In genomic region chr11:44993971-44994705, GRCh38 we compare ENCODE assay signal across 27 cellular contexts. TPM values are rescaled to one million over a fixed set of nuclear protein-coding genes. Genes with fewer than 3 reads are reported as not detected.
DNase-seq lines count a peak whose midpoint lies in the region; ATAC-seq and TF ChIP-seq lines count a peak whose summit lies in the region.
"Had no signal": no experiment of that assay in that cellular context is flagged by ENCODE, and none has a peak within 500 bp of the region (broad histone marks: within the 10 kb centered on the region; RNA-seq: fewer than 3 reads in every experiment).

No MANE protein-coding gene starts in this region.

- H3K9me3 Mint-ChIP-seq in osteocyte (ENCODE audit: unreplicated experiment) = no peaks in the 10 kb centered on the region
- H3K9me3 Mint-ChIP-seq in activated T-cell treated with anti-CD3 and anti-CD28 coated beads, Interleukin-2, amount 50 U/mL, for 72 hours = no peaks in the 10 kb centered on the region
- H3K9me3 Mint-ChIP-seq: activated naive CD4-positive, alpha-beta T cell treated with anti-CD3 and anti-CD28 coated beads for 36 hours; IgD-negative memory B cell; naive B cell had no signal

- H3K4me1 ChIP-seq in NT2/D1 (ENCODE audit: insufficient read depth, insufficient read length) = peaks cover 14% of the 10 kb centered on the region
- H3K4me1 ChIP-seq: Peyer's patch had no signal

- H3K4me1 Mint-ChIP-seq in osteocyte (ENCODE audit: unreplicated experiment) = no peaks in the 10 kb centered on the region
- H3K4me1 Mint-ChIP-seq in activated T-cell treated with anti-CD3 and anti-CD28 coated beads, Interleukin-2, amount 50 U/mL, for 72 hours (ENCODE audit: low read depth) = no peaks in the 10 kb centered on the region
- H3K4me1 Mint-ChIP-seq: naive B cell had no signal

- ATAC-seq in activated T-cell treated with anti-CD3 and anti-CD28 coated beads, Interleukin-2, amount 50 U/mL, for 72 hours (replicated peaks in 1 of 2) = no peak
- ATAC-seq in HG03045 (IDR thresholded peaks at IDR 0.05; ENCODE audit: unreplicated experiment) = no peak
- ATAC-seq in GM21529 (IDR thresholded peaks at IDR 0.05; ENCODE audit: unreplicated experiment) = no peak
- ATAC-seq: activated CD4-positive, CD25-positive, alpha-beta regulatory T cell treated with anti-CD3 and anti-CD28 coated beads, Interleukin-2, amount 50 U/mL, for 24 hours; gastroesophageal sphincter; upper lobe of right lung had no signal

- no peak for TF ChIP-seq CTCF in osteocyte (IDR thresholded peaks at IDR 0.05)

- H3K27me3 ChIP-seq in NT2/D1 (ENCODE audit: insufficient read depth, insufficient read length) = peaks cover 3% of the 10 kb centered on the region
- H3K27me3 ChIP-seq: breast epithelium, gastroesophageal sphincter, Peyer's patch, upper lobe of right lung had no signal

- no peaks in the 10 kb centered on the region for H3K9me3 ChIP-seq in NT2/D1 (ENCODE audit: insufficient read depth, low read length)
- H3K9me3 ChIP-seq: breast epithelium, esophagus squamous epithelium, gastroesophageal sphincter, left ventricle myocardium inferior, Peyer's patch, upper lobe of right lung had no signal

- no peak overlapping the region for H3K27ac Mint-ChIP-seq in osteocyte (ENCODE audit: unreplicated experiment)
- H3K27ac Mint-ChIP-seq in activated T-cell treated with anti-CD3 and anti-CD28 coated beads, Interleukin-2, amount 50 U/mL, for 72 hours = no peak overlapping the region
- H3K27ac Mint-ChIP-seq: activated naive CD4-positive, alpha-beta T cell treated with anti-CD3 and anti-CD28 coated beads for 36 hours; IgD-negative memory B cell had no signal

- H3K4me3 Mint-ChIP-seq in osteocyte (ENCODE audit: unreplicated experiment) = no peak overlapping the region
- H3K4me3 Mint-ChIP-seq in activated T-cell treated with anti-CD3 and anti-CD28 coated beads, Interleukin-2, amount 50 U/mL, for 72 hours = no peak overlapping the region
- H3K4me3 Mint-ChIP-seq: activated naive CD4-positive, alpha-beta T cell treated with anti-CD3 and anti-CD28 coated beads for 36 hours; IgD-negative memory B cell had no signal

- peaks cover 52% of the 10 kb centered on the region for H3K27me3 Mint-ChIP-seq in osteocyte (ENCODE audit: unreplicated experiment)
- no peaks in the 10 kb centered on the region for H3K27me3 Mint-ChIP-seq in activated T-cell treated with anti-CD3 and anti-CD28 coated beads, Interleukin-2, amount 50 U/mL, for 72 hours (ENCODE audit: low read depth)
- H3K27me3 Mint-ChIP-seq: IgD-negative memory B cell had no signal

- no peaks in the 10 kb centered on the region for H3K36me3 ChIP-seq in NT2/D1 (ENCODE audit: insufficient read depth, insufficient read length, low read length)
- H3K36me3 ChIP-seq: breast epithelium, esophagus squamous epithelium, gastroesophageal sphincter, left ventricle myocardium inferior, Peyer's patch, upper lobe of right lung had no signal

- H3K9ac ChIP-seq in NT2/D1 (ENCODE audit: insufficient read length, low read depth) = peak overlapping the region; percentile 4

- DNase-seq in NCI-H2081 (lab: John Stamatoyannopoulos, UW) = peak; percentile 42 to 47
- DNase-seq in NCI-H2081 treated with DMSO at 0.1 percent for 48 hours (lab: John Stamatoyannopoulos, UW) = no peak
- DNase-seq in NCI-H1092 (lab: John Stamatoyannopoulos, UW) = peak; percentile 49
- DNase-seq in NT2/D1 (ENCODE audit: low read depth, low spot score) = no peak
- DNase-seq in osteocyte (ENCODE audit: extremely low spot score, unreplicated experiment) = peak; percentile 67
- DNase-seq in activated T-cell treated with anti-CD3 and anti-CD28 coated beads, Interleukin-2, amount 50 U/mL, for 72 hours = no peak
- DNase-seq: activated naive CD4-positive, alpha-beta T cell treated with anti-CD3 and anti-CD28 coated beads for 36 hours; DND-41; esophagus squamous epithelium; hypothalamus; left ventricle myocardium inferior; naive B cell; NCI-H1436; NCI-H2227 treated with DMSO at 0.1 percent for 48 hours; occipital lobe; Peyer's patch; stimulated activated CD4-positive, alpha-beta T cell treated with anti-CD3 and anti-CD28 coated beads, Interleukin-2, amount 100 ng/mL, for 24 hours; T-helper 1 cell; upper lobe of right lung had no signal

- H3K36me3 Mint-ChIP-seq in osteocyte (ENCODE audit: unreplicated experiment) = no peaks in the 10 kb centered on the region
- H3K36me3 Mint-ChIP-seq in activated T-cell treated with anti-CD3 and anti-CD28 coated beads, Interleukin-2, amount 50 U/mL, for 72 hours (ENCODE audit: insufficient read depth in 2 of 2) = no peaks in the 10 kb centered on the region
- H3K36me3 Mint-ChIP-seq: IgD-negative memory B cell, naive B cell had no signal

- H3K4me3 ChIP-seq in NT2/D1 (ENCODE audit: insufficient read length, low read depth) = no peak overlapping the region
- H3K4me3 ChIP-seq: breast epithelium, coronary artery, esophagus squamous epithelium, gastroesophageal sphincter, left ventricle myocardium inferior, Peyer's patch, skin epidermis, upper lobe of right lung had no signal

RNA-seq across cellular contexts. Expression of gene TP53I11, which starts 43.5 kb away (rescaled TPM):
- 137 and 159 TPM in 2 replicates for total RNA-seq in osteocyte
- total RNA-seq in activated T-cell treated with anti-CD3 and anti-CD28 coated beads, Interleukin-2, amount 50 U/mL, for 72 hours = 10 to 100 TPM; 15.3 to 20.0 TPM

Comparison
In these comparisons a context has a peak if more than half of its experiments do, and no peak if none do; other contexts are left out.
1. DNase-seq: peak in NCI-H2081 (2 of 2), NCI-H1092 (single experiment) and osteocyte (single experiment); none in NCI-H2081 treated with DMSO at 0.1 percent for 48 hours (single experiment), NT2/D1 (single experiment) and activated T-cell treated with anti-CD3 and anti-CD28 coated beads, Interleukin-2, amount 50 U/mL, for 72 hours (0 of 2).